11 cellular contexts compared by ENCODE assay signal in genomic region chr12:32568241-32568640, GRCh38.
DNase-seq lines count a peak whose midpoint lies in the region; ATAC-seq and TF ChIP-seq lines count a peak whose summit lies in the region.
"Had no signal": no experiment of that assay in that cellular context is flagged by ENCODE, and none has a peak within 500 bp of the region (broad histone marks: within the 10 kb centered on the region; RNA-seq: fewer than 3 reads in every experiment).

No MANE protein-coding gene starts in this region.

- no peaks in the 10 kb centered on the region for H3K36me3 Mint-ChIP-seq in activated CD4-positive, alpha-beta memory T cell treated with anti-CD3 and anti-CD28 coated beads for 36 hours
- no peaks in the 10 kb centered on the region for H3K36me3 Mint-ChIP-seq in natural killer cell

- CTCF ChIA-PET in activated CD4-positive, alpha-beta memory T cell treated with anti-CD3 and anti-CD28 coated beads for 36 hours (lab: Charles Lee): no interaction called here

- H3K36me3 ChIP-seq in SK-N-MC (ENCODE audit: insufficient read depth, low read length): 0 out of 2 replicates have a peak, but pooled peaks cover 4% of the 10 kb centered on the region
- H3K36me3 ChIP-seq: ovary had no signal

- no peak overlapping the region for H3K9ac ChIP-seq in SK-N-MC (ENCODE audit: insufficient read length)

- no peak overlapping the region for H3K27ac Mint-ChIP-seq in activated CD4-positive, alpha-beta memory T cell treated with anti-CD3 and anti-CD28 coated beads for 36 hours
- H3K27ac Mint-ChIP-seq in natural killer cell: no peak overlapping the region
- H3K27ac Mint-ChIP-seq: activated B cell treated with CpG ODN at 0.5 μM for 24 hours had no signal

- no peaks in the 10 kb centered on the region for H3K9me3 Mint-ChIP-seq in activated CD4-positive, alpha-beta memory T cell treated with anti-CD3 and anti-CD28 coated beads for 36 hours
- H3K9me3 Mint-ChIP-seq in natural killer cell: no peaks in the 10 kb centered on the region
- H3K9me3 Mint-ChIP-seq: activated B cell treated with CpG ODN at 0.5 μM for 24 hours had no signal

- H3K4me3 ChIP-seq in SK-N-MC (no peak overlapping the region), foreskin fibroblast (ENCODE audit: low read depth in 1 of 2, low read length in 2 of 2) (no peak overlapping the region), retinal pigment epithelial cell (ENCODE audit: low read length) (no peak overlapping the region)
- H3K4me3 ChIP-seq: ovary had no signal

- ATAC-seq in natural killer cell: no peak

- H3K27me3 Mint-ChIP-seq in activated CD4-positive, alpha-beta memory T cell treated with anti-CD3 and anti-CD28 coated beads for 36 hours: no peaks in the 10 kb centered on the region
- H3K27me3 Mint-ChIP-seq in natural killer cell (ENCODE audit: low read depth in 2 of 2): no peaks in the 10 kb centered on the region
- H3K27me3 Mint-ChIP-seq: activated B cell treated with CpG ODN at 0.5 μM for 24 hours had no signal

- no peaks in the 10 kb centered on the region for H3K9me3 ChIP-seq in SK-N-MC (ENCODE audit: low read depth, low read length)
- H3K9me3 ChIP-seq: ovary had no signal

- intact Hi-C loops in activated CD4-positive, alpha-beta memory T cell treated with anti-CD3 and anti-CD28 coated beads for 36 hours (cut with micrococcal nuclease): no loop called here
- intact Hi-C loops in natural killer cell (cut with micrococcal nuclease): no loop called here

- H3K4me1 Mint-ChIP-seq in activated CD4-positive, alpha-beta memory T cell treated with anti-CD3 and anti-CD28 coated beads for 36 hours (ENCODE audit: low read depth): no peaks in the 10 kb centered on the region
- H3K4me1 Mint-ChIP-seq in natural killer cell: no peaks in the 10 kb centered on the region

- POLR2A ChIA-PET in activated CD4-positive, alpha-beta memory T cell treated with anti-CD3 and anti-CD28 coated beads for 36 hours (lab: Charles Lee): no interaction called here

- TF ChIP-seq CTCF in foreskin fibroblast (IDR thresholded peaks at IDR 0.05; ENCODE audit: low read depth, low read length) (no peak), retinal pigment epithelial cell (conservative IDR thresholded peaks at IDR 0.05; ENCODE audit: low read depth, low read length) (no peak), natural killer cell (IDR thresholded peaks at IDR 0.05) (no peak)

- DNase-seq in H4 (ENCODE audit: low spot score): peak; percentile 16
- no peak for DNase-seq in SK-N-MC (ENCODE audit: low read depth, low spot score)
- peak; percentile 79 to 91 for DNase-seq in foreskin fibroblast
- peak; percentile 81 for DNase-seq in retinal pigment epithelial cell (ENCODE audit: low read depth)
- no peak for DNase-seq in activated CD4-positive, alpha-beta T cell treated with anti-CD3 and anti-CD28 coated beads, Interleukin-2, amount 50 U/mL, for 4 hours
- no peak for DNase-seq in activated CD4-positive, alpha-beta memory T cell treated with anti-CD3 and anti-CD28 coated beads for 36 hours
- no peak for DNase-seq in natural killer cell
- no peak for DNase-seq in HuH-7.5 (ENCODE audit: low spot score)
- DNase-seq: activated B cell treated with CpG ODN at 0.5 μM for 24 hours, NCI-H2029 treated with DMSO at 0.1 percent for 48 hours, ovary had no signal

- H3K27ac ChIP-seq in SK-N-MC: 0 out of 2 replicates have a peak overlapping the region, but pooled peaks have one; percentile 9
- H3K27ac ChIP-seq: ovary had no signal

- no peak overlapping the region for H3K4me3 Mint-ChIP-seq in activated CD4-positive, alpha-beta memory T cell treated with anti-CD3 and anti-CD28 coated beads for 36 hours
- H3K4me3 Mint-ChIP-seq in natural killer cell: no peak overlapping the region
- H3K4me3 Mint-ChIP-seq: activated B cell treated with CpG ODN at 0.5 μM for 24 hours had no signal

Comparison
In these comparisons a context has a peak if more than half of its experiments do, and no peak if none do; other contexts are left out.
1. DNase-seq: peak in H4 (single experiment), foreskin fibroblast (2 of 2) and retinal pigment epithelial cell (single experiment); none in SK-N-MC (single experiment), activated CD4-positive, alpha-beta T cell treated with anti-CD3 and anti-CD28 coated beads, Interleukin-2, amount 50 U/mL, for 4 hours (0 of 2), activated CD4-positive, alpha-beta memory T cell treated with anti-CD3 and anti-CD28 coated beads for 36 hours (single experiment), natural killer cell (single experiment) and HuH-7.5 (single experiment).